In genomic region chr9:72648324-72648723, GRCh38 we compare ENCODE assay signal across 1 cellular context.
TF ChIP-seq lines count a peak whose summit lies in the region.

No MANE protein-coding gene starts in this region.

TF ChIP-seq in H1, 55 proteins besides CTCF, POLR2A, EP300 and RAD21 (continued from another document):
- no peak for TF ChIP-seq KDM4A (IDR thresholded peaks at IDR 0.05; ENCODE audit: low read depth, low read length, severe bottlenecking)
- no peak for TF ChIP-seq JUN (IDR thresholded peaks at IDR 0.05; ENCODE audit: low read depth, low read length)
- no peak for TF ChIP-seq ATF3 (IDR thresholded peaks at IDR 0.05; ENCODE audit: insufficient read depth, low read depth, low read length)
- TF ChIP-seq KDM5A (IDR thresholded peaks at IDR 0.05; ENCODE audit: low read length) = no peak
- no peak for TF ChIP-seq TBP (IDR thresholded peaks at IDR 0.05; ENCODE audit: low read depth, low read length)
- TF ChIP-seq CHD2 (IDR thresholded peaks at IDR 0.05; ENCODE audit: low read length) = no peak
- TF ChIP-seq USF2 (IDR thresholded peaks at IDR 0.05; ENCODE audit: low read length) = no peak
- TF ChIP-seq CTBP2 (IDR thresholded peaks at IDR 0.05; ENCODE audit: borderline replicate concordance, insufficient read depth, insufficient read length, low read length) = no peak
- TF ChIP-seq TAF1 (IDR thresholded peaks at IDR 0.05; ENCODE audit: low read depth, low read length) = no peak
